Comparison of ENCODE assay signal across 9 cellular contexts in the genomic region with DNA sequence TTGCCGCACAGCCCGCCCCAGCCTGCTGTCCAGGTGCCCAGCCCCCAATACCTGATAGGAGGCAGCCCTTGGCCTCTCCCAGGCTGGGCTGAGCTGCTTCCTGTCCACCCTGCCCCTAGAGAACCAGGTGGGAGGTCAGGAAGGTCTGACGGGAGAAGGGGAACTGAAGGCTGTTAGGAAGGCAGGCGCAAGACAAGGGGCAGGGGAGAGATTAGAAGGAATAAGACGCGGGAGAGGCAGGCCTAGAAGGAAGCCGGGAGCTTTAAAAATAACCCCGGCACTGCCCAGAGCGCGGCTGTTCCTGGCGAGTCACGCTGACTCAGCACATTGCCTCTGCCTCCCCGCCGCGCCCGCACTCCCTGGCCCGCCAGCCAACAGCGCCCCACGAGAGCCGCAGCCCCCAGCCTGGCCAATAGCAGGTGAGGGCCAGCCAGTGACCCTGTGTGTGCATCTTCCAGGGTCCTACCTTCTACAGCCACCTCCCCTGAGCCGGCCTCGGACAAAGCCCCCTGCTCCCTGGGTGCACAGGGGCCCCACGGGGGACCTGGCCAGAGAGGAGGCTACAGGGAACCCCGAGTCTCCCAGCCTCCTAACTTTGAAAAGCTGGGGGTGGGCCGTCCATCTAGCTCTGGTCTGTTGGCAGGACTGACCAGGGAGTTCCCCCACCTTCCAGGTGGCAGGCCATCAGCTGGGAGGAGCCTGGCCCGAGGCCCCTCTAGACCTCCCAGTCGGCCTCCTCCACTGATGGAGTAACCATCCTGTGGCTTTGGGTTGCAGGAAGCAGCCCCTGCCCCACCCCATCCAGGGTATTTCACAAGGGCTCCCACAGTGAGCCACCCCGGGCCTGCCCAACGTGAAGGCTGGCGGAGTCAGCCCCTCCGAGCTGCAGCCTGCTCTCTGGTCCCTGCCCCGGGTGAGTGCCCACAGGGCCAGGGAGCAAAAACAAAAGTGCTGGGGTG. TPM values are rescaled to one million over a fixed set of nuclear protein-coding genes. Genes with fewer than 3 reads are reported as not detected.
A peak's percentile ranks its signal among the peaks of the same experiment; 100 is the strongest.
DNase-seq lines count a peak whose midpoint lies in the region; ATAC-seq, FAIRE-seq and TF ChIP-seq lines count a peak whose summit lies in the region.
"Had no signal": no experiment of that assay in that cellular context is flagged by ENCODE, and none has a peak within 500 bp of the region (broad histone marks: within the 10 kb centered on the region; RNA-seq: fewer than 3 reads in every experiment).

No MANE protein-coding gene starts in this region.

- peaks cover 35% of the 10 kb centered on the region for H3K4me1 ChIP-seq in effector memory CD4-positive, alpha-beta T cell (ENCODE audit: control insufficient read depth, insufficient read depth, low read length, poor library complexity, severe bottlenecking)

- ATAC-seq in HG02610 (IDR thresholded peaks at IDR 0.05; ENCODE audit: unreplicated experiment) (no peak), GM18511 (IDR thresholded peaks at IDR 0.05; ENCODE audit: unreplicated experiment) (no peak)

- peak; percentile 52 for TF ChIP-seq POLR2A in erythroblast (IDR thresholded peaks at IDR 0.05; ENCODE audit: low read length)
- TF ChIP-seq POLR2A in GM12891 (IDR thresholded peaks at IDR 0.05; ENCODE audit: low read depth, low read length), result no peak

- no peaks in the 10 kb centered on the region for H3K36me3 ChIP-seq in effector memory CD4-positive, alpha-beta T cell (ENCODE audit: control insufficient read depth, insufficient read depth, low read length)

- no peak overlapping the region for H3K4me3 ChIP-seq in effector memory CD4-positive, alpha-beta T cell (ENCODE audit: insufficient read depth, low read depth, low read length, poor library complexity, severe bottlenecking)

- DNase-seq in GOT3 (lab: John Stamatoyannopoulos, UW) (peak; percentile 30), RPMI8226 (peak; percentile 86), erythroblast (lab: John Stamatoyannopoulos, UW) (peak; percentile 93 to 96), mucosa of gallbladder (ENCODE audit: low spot score) (peak; percentile 81), GM12891 (ENCODE audit: insufficient read length, low spot score) (no peak)
- DNase-seq in effector memory CD4-positive, alpha-beta T cell, result no peak

- H3K9me3 ChIP-seq in effector memory CD4-positive, alpha-beta T cell (ENCODE audit: control insufficient read depth, low read length), result no peaks in the 10 kb centered on the region

- H3K27ac ChIP-seq in effector memory CD4-positive, alpha-beta T cell (ENCODE audit: insufficient read depth, low read length, poor library complexity, severe bottlenecking), result no peak overlapping the region
- H3K27ac ChIP-seq: VCaP had no signal

- FAIRE-seq in GM12891 (lab: Jason Lieb, UNC), result no peak

- peaks cover 2% of the 10 kb centered on the region for H3K27me3 ChIP-seq in effector memory CD4-positive, alpha-beta T cell (replicated peaks; ENCODE audit: control insufficient read depth, insufficient read depth, low read length, poor library complexity, severe bottlenecking)

TF ChIP-seq in GM12891, 5 proteins besides CTCF, POLR2A, EP300 and RAD21:
- TF ChIP-seq POU2F2 (IDR thresholded peaks at IDR 0.05; ENCODE audit: low read depth, low read length) (no peak), TAF1 (IDR thresholded peaks at IDR 0.05; ENCODE audit: low read depth, low read length) (no peak), PAX5 (IDR thresholded peaks at IDR 0.05; ENCODE audit: insufficient read depth, low read length, severe bottlenecking) (no peak), POLR2AphosphoS5 (IDR thresholded peaks at IDR 0.05; ENCODE audit: low read depth, low read length) (no peak), SPI1 (IDR thresholded peaks at IDR 0.05; ENCODE audit: low read depth, low read length) (no peak)

RNA-seq across cellular contexts. Expression of gene MAFG, which starts 4.0 kb away (rescaled TPM):
- 31.6 TPM for total RNA-seq in mucosa of gallbladder
- 12.1 TPM for polyA plus RNA-seq in GM12891 (2012; ENCODE audit: low read depth, missing spikeins)

RNA-seq across cellular contexts. Expression of gene SIRT7, which starts 5.6 kb away (rescaled TPM):
- 58.1 TPM for total RNA-seq in mucosa of gallbladder
- polyA plus RNA-seq in GM12891 (2012; ENCODE audit: low read depth, missing spikeins), result 26.2 TPM

RNA-seq across cellular contexts. Expression of gene PCYT2, which starts 12.4 kb away (rescaled TPM):
- 66.0 TPM for total RNA-seq in mucosa of gallbladder
- polyA plus RNA-seq in GM12891 (2012; ENCODE audit: low read depth, missing spikeins), result 20.2 TPM

RNA-seq across cellular contexts. Expression of gene PYCR1, which starts 13.5 kb away (rescaled TPM):
- 12.6 TPM for total RNA-seq in mucosa of gallbladder
- 48.3 TPM for polyA plus RNA-seq in GM12891 (2012; ENCODE audit: low read depth, missing spikeins)

RNA-seq across cellular contexts. Expression of gene NPB, which starts 21.5 kb away (rescaled TPM):
- 0.55 TPM for total RNA-seq in mucosa of gallbladder
- not detected for polyA plus RNA-seq in GM12891 (2012; ENCODE audit: low read depth, missing spikeins)

Comparison
In these comparisons a context has a peak if more than half of its experiments do, and no peak if none do; other contexts are left out.
1. DNase-seq: peak in GOT3 (single experiment), RPMI8226 (single experiment), erythroblast (2 of 2) and mucosa of gallbladder (single experiment); none in GM12891 (single experiment) and effector memory CD4-positive, alpha-beta T cell (0 of 3).